1 cellular context compared by ENCODE assay signal in the genomic region with DNA sequence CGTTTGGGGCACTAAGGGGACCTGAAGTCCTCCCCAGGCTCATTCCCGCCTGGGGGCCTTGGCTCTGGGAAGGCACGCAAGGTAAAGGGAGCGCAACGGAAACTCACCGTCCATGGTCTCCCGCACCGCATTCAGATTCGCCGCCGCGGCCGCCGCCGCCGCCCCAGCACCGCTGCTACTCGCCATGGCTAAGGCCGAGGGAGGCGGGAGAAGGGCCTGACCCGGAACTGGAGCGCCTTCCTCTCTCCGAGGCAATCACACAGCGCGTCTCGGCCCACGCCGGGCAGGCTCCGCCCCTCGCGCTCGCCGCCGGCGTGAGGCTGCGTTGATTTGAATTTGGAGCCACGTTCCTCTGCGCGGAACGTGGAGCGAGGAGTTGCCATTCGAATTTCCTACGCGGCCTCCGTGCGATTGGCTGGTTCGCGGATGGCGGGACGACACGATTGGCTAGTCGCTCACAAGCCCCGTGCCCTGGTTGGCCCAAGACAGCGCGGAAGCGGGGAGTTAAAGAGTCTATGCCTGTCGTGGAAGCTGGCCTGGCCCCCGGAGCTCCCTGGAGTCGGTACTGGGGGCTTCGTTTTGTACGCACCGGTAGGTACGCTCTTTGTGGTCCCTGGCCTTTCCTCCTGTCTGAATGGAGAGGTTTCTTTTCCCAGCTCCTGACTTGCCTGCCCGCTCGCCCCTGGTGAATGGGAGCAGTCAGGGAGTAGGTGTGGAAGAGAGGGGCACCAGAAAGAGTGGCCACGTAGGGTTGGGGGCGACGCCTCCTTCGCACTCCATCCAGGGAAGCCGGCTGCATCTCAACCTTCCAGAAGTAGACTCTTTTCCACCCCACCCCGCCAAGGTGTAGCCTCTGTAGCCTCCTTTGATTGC.
TF ChIP-seq lines count a peak whose summit lies in the region.

Gene BORA (plus strand): TSS at position 507 of the 873 bp plus-strand sequence. CDS start 1,018 bp downstream, outside the sequence.
A gene with protein sequence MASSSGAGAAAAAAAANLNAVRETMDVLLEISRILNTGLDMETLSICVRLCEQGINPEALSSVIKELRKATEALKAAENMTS (minus strand): TSS at position 213 of the 873 bp plus-strand sequence. CDS start 27 bp downstream, at position 186.

TF ChIP-seq in SK-N-SH, 30 proteins besides CTCF, POLR2A, EP300 and RAD21 (continued from another document):
- TF ChIP-seq, protein P1, sequence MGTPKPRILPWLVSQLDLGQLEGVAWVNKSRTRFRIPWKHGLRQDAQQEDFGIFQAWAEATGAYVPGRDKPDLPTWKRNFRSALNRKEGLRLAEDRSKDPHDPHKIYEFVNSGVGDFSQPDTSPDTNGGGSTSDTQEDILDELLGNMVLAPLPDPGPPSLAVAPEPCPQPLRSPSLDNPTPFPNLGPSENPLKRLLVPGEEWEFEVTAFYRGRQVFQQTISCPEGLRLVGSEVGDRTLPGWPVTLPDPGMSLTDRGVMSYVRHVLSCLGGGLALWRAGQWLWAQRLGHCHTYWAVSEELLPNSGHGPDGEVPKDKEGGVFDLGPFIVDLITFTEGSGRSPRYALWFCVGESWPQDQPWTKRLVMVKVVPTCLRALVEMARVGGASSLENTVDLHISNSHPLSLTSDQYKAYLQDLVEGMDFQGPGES (IDR thresholded peaks at IDR 0.05; ENCODE audit: low read depth, low read length): peak; percentile 67
- peak; percentile 88 for TF ChIP-seq ELF1 (IDR thresholded peaks at IDR 0.05)
- TF ChIP-seq YY1 (IDR thresholded peaks at IDR 0.05; ENCODE audit: low read depth): peak; percentile 80
- TF ChIP-seq USF2 (IDR thresholded peaks at IDR 0.05; ENCODE audit: borderline replicate concordance, low read depth, low read length): no peak
- TF ChIP-seq MAX (IDR thresholded peaks at IDR 0.05; ENCODE audit: low read depth): peak; percentile 99
- TF ChIP-seq RFX5 (IDR thresholded peaks at IDR 0.05; ENCODE audit: low read length): peak; percentile 89
- peak; percentile 58; the same call in 1 of the 2 replicates for TF ChIP-seq SIN3A (IDR thresholded peaks at IDR 0.05; ENCODE audit: borderline replicate concordance, low read depth, low read length)
- TF ChIP-seq EZH2phosphoT487 (IDR thresholded peaks at IDR 0.05; ENCODE audit: borderline replicate concordance, low read depth): no peak
- no peak for TF ChIP-seq MEF2A (IDR thresholded peaks at IDR 0.05; ENCODE audit: borderline replicate concordance, low read depth)
- peak; percentile 99 for TF ChIP-seq MXI1 (IDR thresholded peaks at IDR 0.05; ENCODE audit: low read depth, low read length)
- 0 out of 2 replicates have a peak, but pooled peaks have one; percentile 37 for TF ChIP-seq RCOR1 (IDR thresholded peaks at IDR 0.05; ENCODE audit: low read length)
- peak; percentile 80 for TF ChIP-seq TAF1 (IDR thresholded peaks at IDR 0.05; ENCODE audit: borderline replicate concordance, low read depth, low read length)
- TF ChIP-seq FOXM1 (IDR thresholded peaks at IDR 0.05; ENCODE audit: low read depth): peak; percentile 99
- TF ChIP-seq NFIC (IDR thresholded peaks at IDR 0.05; ENCODE audit: borderline replicate concordance): no peak
- TF ChIP-seq SMC3 (IDR thresholded peaks at IDR 0.05; ENCODE audit: low read depth, low read length): no peak
